In genomic region chr12:90621927-90622326, GRCh38 we compare ENCODE assay signal across 16 cellular contexts.
DNase-seq lines count a peak whose midpoint lies in the region; ATAC-seq and TF ChIP-seq lines count a peak whose summit lies in the region.
"Had no signal": no experiment of that assay in that cellular context is flagged by ENCODE, and none has a peak within 500 bp of the region (broad histone marks: within the 10 kb centered on the region; RNA-seq: fewer than 3 reads in every experiment).

No MANE protein-coding gene starts in this region.

- no peaks in the 10 kb centered on the region for H3K36me3 ChIP-seq in brain microvascular endothelial cell (replicated peaks)
- H3K36me3 ChIP-seq: pancreas, spleen had no signal

- TF ChIP-seq CTCF in brain microvascular endothelial cell (IDR thresholded peaks at IDR 0.05; ENCODE audit: low read depth, low read length, missing control alignments), result no peak

- H3K27ac ChIP-seq in brain microvascular endothelial cell, result no peak overlapping the region
- H3K27ac ChIP-seq: KMS-11, pancreas, spleen had no signal

- DNase-seq in AG08395 (ENCODE audit: low spot score) (peak; percentile 37), brain microvascular endothelial cell (peak; percentile 11), iris pigment epithelial cell (ENCODE audit: low read depth) (peak; percentile 41), SK-N-DZ (ENCODE audit: low spot score) (no peak)
- DNase-seq: activated CD4-positive, alpha-beta T cell treated with anti-CD3 and anti-CD28 coated beads, Interleukin-2, amount 50 U/mL, for 1 hour; activated naive CD4-positive, alpha-beta T cell treated with anti-CD3 and anti-CD28 coated beads, Interleukin-2, amount 10 ng/mL, durations not matched to agents 7 days and 5 days; HFFc6; left cardiac atrium; pancreas; spleen; stimulated activated naive CD8-positive, alpha-beta T cell treated with anti-CD3 and anti-CD28 coated beads, Interleukin-15, Interleukin-2, amounts not matched to agents 100 U/mL and 50 U/mL, for 24 hours had no signal

- H3K4me3 ChIP-seq in brain microvascular endothelial cell (ENCODE audit: low read depth, low read length), result no peak overlapping the region
- H3K4me3 ChIP-seq: pancreas, spleen had no signal

- in situ Hi-C loops in brain microvascular endothelial cell (cut with HindIII; ENCODE audit: low pct_ligation_motif_present, low sequenced_read_pairs), result no loop called here

- H3K27me3 ChIP-seq in brain microvascular endothelial cell (replicated peaks), result no peaks in the 10 kb centered on the region
- H3K27me3 ChIP-seq: pancreas, spleen had no signal

- ATAC-seq in HG03432 (IDR thresholded peaks at IDR 0.05; ENCODE audit: unreplicated experiment) (peak; percentile 37), SK-N-SH treated with all-trans-retinoic acid at 6 μM for 48 hours (no peak), HG03457 (IDR thresholded peaks at IDR 0.05; ENCODE audit: unreplicated experiment) (no peak), HG03521 (IDR thresholded peaks at IDR 0.05; ENCODE audit: unreplicated experiment) (no peak)
- ATAC-seq: left cardiac atrium; pancreas; stimulated activated naive CD8-positive, alpha-beta T cell treated with anti-CD3 and anti-CD28 coated beads, Interleukin-15, Interleukin-2, amounts not matched to agents 100 U/mL and 50 U/mL, for 24 hours had no signal

TF ChIP-seq in SK-N-SH treated with all-trans-retinoic acid at 6 μM for 48 hours, 23 proteins besides CTCF, POLR2A, EP300 and RAD21:
- TF ChIP-seq RARB (CRISPR knock-in tag; IDR thresholded peaks at IDR 0.05) (no peak), ZNF70 (CRISPR knock-in tag; IDR thresholded peaks at IDR 0.05) (no peak), ZFP3 (CRISPR knock-in tag; IDR thresholded peaks at IDR 0.05) (no peak), PPARA (CRISPR knock-in tag; IDR thresholded peaks at IDR 0.05; ENCODE audit: borderline replicate concordance) (no peak), SNAI2 (CRISPR knock-in tag; IDR thresholded peaks at IDR 0.05) (no peak), TOX (CRISPR knock-in tag; IDR thresholded peaks at IDR 0.05; ENCODE audit: borderline replicate concordance) (no peak), ARNTL (CRISPR knock-in tag; IDR thresholded peaks at IDR 0.05; ENCODE audit: borderline replicate concordance, low read depth) (no peak), TCF4 (CRISPR knock-in tag; IDR thresholded peaks at IDR 0.05; ENCODE audit: borderline replicate concordance) (no peak), CSDC2 (CRISPR knock-in tag; IDR thresholded peaks at IDR 0.05) (no peak)
